13 cellular contexts compared by ENCODE assay signal in genomic region chr1:241810769-241811402, GRCh38. TPM values are rescaled to one million over a fixed set of nuclear protein-coding genes. Genes with fewer than 3 reads are reported as not detected.
DNase-seq lines count a peak whose midpoint lies in the region; ATAC-seq and TF ChIP-seq lines count a peak whose summit lies in the region.
"Had no signal": no experiment of that assay in that cellular context is flagged by ENCODE, and none has a peak within 500 bp of the region (broad histone marks: within the 10 kb centered on the region; RNA-seq: fewer than 3 reads in every experiment).

No MANE protein-coding gene starts in this region.

- no peaks in the 10 kb centered on the region for H3K9me3 Mint-ChIP-seq in activated T-cell treated with anti-CD3 and anti-CD28 coated beads, Interleukin-2, amount 50 U/mL, for 24 hours
- no peaks in the 10 kb centered on the region for H3K9me3 Mint-ChIP-seq in mesothelial cell of epicardium
- H3K9me3 Mint-ChIP-seq: central memory CD8-positive, alpha-beta T cell had no signal

- no peak for TF ChIP-seq CTCF in mesothelial cell of epicardium (IDR thresholded peaks at IDR 0.05; ENCODE audit: unreplicated experiment)

- intact Hi-C loops in Right ventricle myocardium inferior (cut with DNase I), result no loop called here

- no peaks in the 10 kb centered on the region for H3K36me3 Mint-ChIP-seq in activated T-cell treated with anti-CD3 and anti-CD28 coated beads, Interleukin-2, amount 50 U/mL, for 24 hours (ENCODE audit: low read depth)
- no peaks in the 10 kb centered on the region for H3K36me3 Mint-ChIP-seq in mesothelial cell of epicardium

- H3K27me3 Mint-ChIP-seq in activated T-cell treated with anti-CD3 and anti-CD28 coated beads, Interleukin-2, amount 50 U/mL, for 24 hours, result peaks cover 5% of the 10 kb centered on the region
- peaks cover 2% of the 10 kb centered on the region for H3K27me3 Mint-ChIP-seq in mesothelial cell of epicardium (ENCODE audit: low read depth)

- no peak overlapping the region for H3K27ac Mint-ChIP-seq in activated T-cell treated with anti-CD3 and anti-CD28 coated beads, Interleukin-2, amount 50 U/mL, for 24 hours
- H3K27ac Mint-ChIP-seq in mesothelial cell of epicardium, result no peak overlapping the region

- peak; percentile 22 for DNase-seq in RPMI8226
- DNase-seq in cortex of kidney (lab: John Stamatoyannopoulos, UW), result no peak
- DNase-seq in Right ventricle myocardium inferior (ENCODE audit: missing footprints), result no peak
- no peak for DNase-seq in activated T-cell treated with anti-CD3 and anti-CD28 coated beads, Interleukin-2, amount 50 U/mL, for 24 hours
- DNase-seq in mesothelial cell of epicardium (ENCODE audit: low spot score in 2 of 2, unreplicated experiment in 2 of 2), result no peak
- DNase-seq: activated CD4-positive, CD25-positive, alpha-beta regulatory T cell treated with anti-CD3 and anti-CD28 coated beads, Interleukin-2, amount 50 U/mL, for 72 hours; NCI-H226; Peyer's patch; psoas muscle had no signal

- H3K4me3 Mint-ChIP-seq in activated T-cell treated with anti-CD3 and anti-CD28 coated beads, Interleukin-2, amount 50 U/mL, for 24 hours, result no peak overlapping the region
- H3K4me3 Mint-ChIP-seq in mesothelial cell of epicardium, result no peak overlapping the region
- H3K4me3 Mint-ChIP-seq: central memory CD8-positive, alpha-beta T cell had no signal

- H3K4me1 Mint-ChIP-seq in activated T-cell treated with anti-CD3 and anti-CD28 coated beads, Interleukin-2, amount 50 U/mL, for 24 hours (ENCODE audit: low read depth), result no peaks in the 10 kb centered on the region
- no peaks in the 10 kb centered on the region for H3K4me1 Mint-ChIP-seq in mesothelial cell of epicardium
- H3K4me1 Mint-ChIP-seq: central memory CD8-positive, alpha-beta T cell had no signal

- ATAC-seq in GM18499 (IDR thresholded peaks at IDR 0.05; ENCODE audit: insufficient read depth, unreplicated experiment) (peak; percentile 59), GM21528 (IDR thresholded peaks at IDR 0.05; ENCODE audit: low FRiP score, unreplicated experiment) (peak; percentile 65), HG03280 (IDR thresholded peaks at IDR 0.05; ENCODE audit: unreplicated experiment) (peak; percentile 49), Right ventricle myocardium inferior (no peak)
- ATAC-seq: psoas muscle had no signal

RNA-seq across cellular contexts. Expression of gene EXO1, which starts 37.1 kb away (rescaled TPM):
- total RNA-seq in Right ventricle myocardium inferior (0.65 TPM), mesothelial cell of epicardium (8.3 to 9.4 TPM (median 8.4 TPM) in 3 replicates)
